In the genomic region with DNA sequence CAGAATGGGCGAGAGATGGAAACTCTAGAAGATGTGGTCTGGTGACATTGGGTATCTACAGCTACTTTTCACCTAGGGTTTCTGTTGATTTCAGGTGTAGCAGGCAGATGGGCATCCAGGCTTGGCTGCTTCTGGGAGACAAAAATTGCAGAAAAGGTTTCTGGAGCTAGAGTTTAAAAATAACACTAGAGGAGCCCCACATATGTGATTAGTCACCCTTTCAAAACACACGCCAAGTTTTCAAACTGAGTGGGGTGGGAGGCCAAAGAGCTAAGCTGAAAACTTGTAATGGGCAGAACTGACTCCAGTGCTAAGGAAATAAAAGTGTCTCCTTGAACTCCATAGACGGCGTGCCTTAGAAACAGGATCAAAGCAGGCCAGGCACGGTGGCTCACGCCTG, we compare ENCODE assay signal across 22 cellular contexts.
DNase-seq lines count a peak whose midpoint lies in the region; ATAC-seq, FAIRE-seq and TF ChIP-seq lines count a peak whose summit lies in the region.
"Had no signal": no experiment of that assay in that cellular context is flagged by ENCODE, and none has a peak within 500 bp of the region (broad histone marks: within the 10 kb centered on the region; RNA-seq: fewer than 3 reads in every experiment).

No MANE protein-coding gene starts in this region.

- no peaks in the 10 kb centered on the region for H3K36me3 ChIP-seq in left lung
- H3K36me3 ChIP-seq: neural progenitor cell had no signal

- H3K4me1 ChIP-seq in left lung: peaks cover 5% of the 10 kb centered on the region in 2 donors

- FAIRE-seq in urothelium cell line (lab: Jason Lieb, UNC) (no peak), D721Med (lab: Jason Lieb, UNC) (no peak)
- FAIRE-seq: HepG2 had no signal

- H3K4me3 Mint-ChIP-seq in chondrocyte (ENCODE audit: unreplicated experiment): no peak overlapping the region
- H3K4me3 Mint-ChIP-seq: activated CD4-positive, alpha-beta T cell treated with anti-CD3 and anti-CD28 coated beads, Interleukin-2, amount 10 ng/mL, durations not matched to agents 7 days and 5 days; HFFc6; neural progenitor cell; stimulated activated naive CD8-positive, alpha-beta T cell treated with anti-CD3 and anti-CD28 coated beads, Interleukin-15, amount 100 ng/mL, for 72 hours; type B pancreatic cell had no signal

- peaks cover 18% of the 10 kb centered on the region for H3K4me1 Mint-ChIP-seq in chondrocyte (ENCODE audit: low read depth)

- no peak overlapping the region for H3K27ac ChIP-seq in left lung
- H3K27ac ChIP-seq: neural progenitor cell, skin epidermis had no signal

- DNase-seq in EH (ENCODE audit: low read depth) (peak; percentile 22), M059J (ENCODE audit: low read depth) (peak; percentile 30), chondrocyte (ENCODE audit: low spot score) (no peak), left lung (no peak), urothelium cell line (ENCODE audit: low spot score) (no peak), NCI-H187 (lab: John Stamatoyannopoulos, UW) (no peak), D721Med (ENCODE audit: insufficient read length, low spot score) (no peak), GM13977 (ENCODE audit: low spot score) (no peak)
- DNase-seq: activated CD4-positive, alpha-beta T cell treated with anti-CD3 and anti-CD28 coated beads, Interleukin-2, amount 10 ng/mL, durations not matched to agents 7 days and 5 days; DND-41; HFFc6; left colon; midbrain; NCI-H146; Right ventricle myocardium superior; stimulated activated CD4-positive, alpha-beta T cell treated with anti-CD3 and anti-CD28 coated beads, Interleukin-2, amount 100 ng/mL, for 48 hours; stimulated activated naive CD8-positive, alpha-beta T cell treated with anti-CD3 and anti-CD28 coated beads, Interleukin-15, amount 100 ng/mL, for 72 hours had no signal

- H3K9me3 Mint-ChIP-seq in chondrocyte (ENCODE audit: low read depth): no peaks in the 10 kb centered on the region

- no peaks in the 10 kb centered on the region for H3K27me3 ChIP-seq in left lung
- H3K27me3 ChIP-seq: neural progenitor cell had no signal

- ATAC-seq in left lung: peak; percentile 29
- ATAC-seq: HepG2; stimulated activated naive CD8-positive, alpha-beta T cell treated with anti-CD3 and anti-CD28 coated beads, Interleukin-15, amount 100 ng/mL, for 72 hours had no signal

- intact Hi-C loops in left lung (cut with DNase I): no loop called here

- H3K27me3 Mint-ChIP-seq in chondrocyte (ENCODE audit: low read depth): no peaks in the 10 kb centered on the region
- H3K27me3 Mint-ChIP-seq: activated CD4-positive, alpha-beta T cell treated with anti-CD3 and anti-CD28 coated beads, Interleukin-2, amount 10 ng/mL, durations not matched to agents 7 days and 5 days; progenitor cell of endocrine pancreas; stimulated activated naive CD8-positive, alpha-beta T cell treated with anti-CD3 and anti-CD28 coated beads, Interleukin-15, amount 100 ng/mL, for 72 hours; type B pancreatic cell had no signal

- no peaks in the 10 kb centered on the region for H3K9me3 ChIP-seq in left lung

- no peaks in the 10 kb centered on the region for H3K36me3 Mint-ChIP-seq in chondrocyte (ENCODE audit: low read depth)

- in situ Hi-C loops in GM13977 (cut with MboI; ENCODE audit: low pct_unique_long_range_greater_than_20kb, low sequenced_read_pairs, unreplicated experiment): no loop called here

- TF ChIP-seq CTCF in chondrocyte (IDR thresholded peaks at IDR 0.05) (no peak), left lung (IDR thresholded peaks at IDR 0.05) (no peak), D721Med (IDR thresholded peaks at IDR 0.05; ENCODE audit: insufficient read depth, missing control alignments) (no peak), GM13977 (IDR thresholded peaks at IDR 0.05; ENCODE audit: extremely low read depth, insufficient read depth, missing control alignments) (no peak)

- H3K4me3 ChIP-seq in left lung: no peak overlapping the region
- H3K4me3 ChIP-seq: neural progenitor cell, skin epidermis had no signal

- peak overlapping the region; percentile 5 for H3K27ac Mint-ChIP-seq in chondrocyte (ENCODE audit: unreplicated experiment)
- H3K27ac Mint-ChIP-seq: activated CD4-positive, alpha-beta T cell treated with anti-CD3 and anti-CD28 coated beads, Interleukin-2, amount 10 ng/mL, durations not matched to agents 7 days and 5 days; HFFc6; neural progenitor cell; progenitor cell of endocrine pancreas; type B pancreatic cell had no signal

Comparison
In these comparisons a context has a peak if more than half of its experiments do, and no peak if none do; other contexts are left out.
1. DNase-seq: peak in EH (single experiment) and M059J (single experiment); none in chondrocyte (single experiment), left lung (0 of 2), urothelium cell line (single experiment), NCI-H187 (0 of 2), D721Med (single experiment) and GM13977 (single experiment).